Comparison of ENCODE assay signal across 28 cellular contexts in genomic region chr1:20708891-20709290, GRCh38. TPM values are rescaled to one million over a fixed set of nuclear protein-coding genes. Genes with fewer than 3 reads are reported as not detected.
"Had no signal": no experiment of that assay in that cellular context is flagged by ENCODE, and none has a peak within 500 bp of the region (broad histone marks: within the 10 kb centered on the region; RNA-seq: fewer than 3 reads in every experiment).

No MANE protein-coding gene starts in this region.

- ATAC-seq: natural killer cell; psoas muscle; right cardiac atrium; sciatic nerve; stimulated activated naive CD8-positive, alpha-beta T cell treated with anti-CD3 and anti-CD28 coated beads, Interleukin-15, amount 100 ng/mL, for 72 hours; stimulated activated naive CD8-positive, alpha-beta T cell treated with anti-CD3 and anti-CD28 coated beads, Interleukin-15, Interleukin-2, amounts not matched to agents 100 U/mL and 50 U/mL, for 24 hours had no signal

- H3K27me3 ChIP-seq: neural progenitor cell, ovary, spleen, suprapubic skin, testis, transverse colon, uterus had no signal

- H3K27ac ChIP-seq: neural progenitor cell, ovary, parathyroid adenoma, psoas muscle, skin epidermis, spleen, suprapubic skin, testis, tibial artery, transverse colon, upper lobe of right lung, uterus had no signal

- H3K4me1 ChIP-seq: neural progenitor cell, parathyroid adenoma, psoas muscle, suprapubic skin, testis, tibial artery, transverse colon, upper lobe of right lung, uterus had no signal

- H3K36me3 ChIP-seq: neural progenitor cell, ovary, spleen, suprapubic skin, tibial artery, transverse colon, upper lobe of right lung, uterus had no signal

- H3K9me3 ChIP-seq: ovary, psoas muscle, spleen, suprapubic skin, testis, tibial artery, transverse colon, upper lobe of right lung, uterus had no signal

- H3K4me3 ChIP-seq: neural progenitor cell, ovary, psoas muscle, skin epidermis, smooth muscle cell, spleen, suprapubic skin, testis, tibial artery, transverse colon, upper lobe of right lung, uterus had no signal

- H3K9ac ChIP-seq: neural progenitor cell, parathyroid adenoma had no signal

- H3K4me2 ChIP-seq: neural progenitor cell, smooth muscle cell had no signal

- DNase-seq: natural killer cell; occipital lobe; ovary; posterior cingulate gyrus; psoas muscle; spleen; stimulated activated CD4-positive, alpha-beta T cell treated with anti-CD3 and anti-CD28 coated beads, Interleukin-12 subunit alpha, Interleukin-12 subunit beta, amount 100 ng/mL, for 4 hours; stimulated activated CD4-positive, alpha-beta T cell treated with anti-CD3 and anti-CD28 coated beads, Interleukin-1b, Interleukin-23, amount 100 ng/mL, for 48 hours; stimulated activated CD4-positive, alpha-beta T cell treated with anti-CD3 and anti-CD28 coated beads, Interleukin-4, amount 100 ng/mL, for 1 hour; stimulated activated CD4-positive, alpha-beta T cell treated with anti-CD3 and anti-CD28 coated beads, Interleukin-4, amount 100 ng/mL, for 4 hours; stimulated activated CD8-positive, alpha-beta memory T cell treated with anti-CD3 and anti-CD28 coated beads, Interleukin-4, amount 100 ng/mL, for 48 hours; stimulated activated naive CD4-positive, alpha-beta T cell; stimulated activated naive CD8-positive, alpha-beta T cell treated with anti-CD3 and anti-CD28 coated beads, Interleukin-15, amount 100 ng/mL, for 72 hours; stimulated activated naive CD8-positive, alpha-beta T cell treated with anti-CD3 and anti-CD28 coated beads, Interleukin-15, Interleukin-2, amounts not matched to agents 100 U/mL and 50 U/mL, for 24 hours; substantia nigra; testis; tibial artery; transverse colon; upper lobe of right lung; uterus had no signal

- H3K79me2 ChIP-seq: parathyroid adenoma had no signal

- H2AFZ ChIP-seq: neural progenitor cell, parathyroid adenoma had no signal

RNA-seq across cellular contexts. Expression of gene KIF17, which starts 8.9 kb away (rescaled TPM):
- total RNA-seq: natural killer cell had no signal

RNA-seq across cellular contexts. Expression of gene SH2D5, which starts 23.6 kb away (rescaled TPM):
- total RNA-seq: natural killer cell, sciatic nerve, urinary bladder had no signal
- polyA plus RNA-seq: smooth muscle cell had no signal
